ENCODE assay signal across 36 cellular contexts in genomic region chr12:111076199-111076598, GRCh38. TPM values are rescaled to one million over a fixed set of nuclear protein-coding genes. Genes with fewer than 3 reads are reported as not detected.
"Had no signal": no experiment of that assay in that cellular context is flagged by ENCODE, and none has a peak within 500 bp of the region (broad histone marks: within the 10 kb centered on the region; RNA-seq: fewer than 3 reads in every experiment).

No MANE protein-coding gene starts in this region.

- H3K36me3 Mint-ChIP-seq: activated naive CD4-positive, alpha-beta T cell treated with anti-CD3 and anti-CD28 coated beads, Interleukin-2, amount 10 ng/mL, durations not matched to agents 7 days and 5 days; activated naive CD8-positive, alpha-beta T cell; WTC11 had no signal

- DNase-seq: activated CD4-positive, alpha-beta T cell treated with anti-CD3 and anti-CD28 coated beads for 36 hours; activated CD4-positive, alpha-beta T cell treated with anti-CD3 and anti-CD28 coated beads, Interleukin-2, amount 10 ng/mL, durations not matched to agents 7 days and 5 days; activated CD4-positive, alpha-beta T cell treated with anti-CD3 and anti-CD28 coated beads, Interleukin-2, amount 50 U/mL, for 48 hours; activated CD8-positive, alpha-beta T cell treated with anti-CD3 and anti-CD28 coated beads, Interleukin-2, amount 10 ng/mL, durations not matched to agents 7 days and 5 days; activated gamma-delta T cell treated with Interleukin-2 at 50 U/mL for 16 hours; activated naive CD8-positive, alpha-beta T cell treated with anti-CD3 and anti-CD28 coated beads, Interleukin-2, amount 50 U/mL, for 24 hours; activated T-cell treated with anti-CD3 and anti-CD28 coated beads, Interleukin-2, amount 50 U/mL, for 24 hours; anterior cingulate cortex; caudate nucleus; Kasumi-1; KG1; MG63; MV-4-11; NCI-H1092; NCI-H1436 treated with DMSO at 0.1 percent for 48 hours; NCI-H1694 treated with DMSO at 0.1 percent for 48 hours; NCI-H2029; NCI-H345; NCI-H524 treated with DMSO at 0.1 percent for 48 hours; PC-3; Peyer's patch; RPMI8226; SHP77 treated with DMSO at 0.1 percent for 48 hours; SK-N-SH had no signal

- H3K36me3 ChIP-seq: MG63, Peyer's patch, SJSA1 had no signal

- H3K4me1 ChIP-seq: Peyer's patch, SJSA1 had no signal

- H3K9me3 Mint-ChIP-seq: activated CD4-positive, alpha-beta T cell treated with anti-CD3 and anti-CD28 coated beads, Interleukin-2, amount 10 ng/mL, durations not matched to agents 7 days and 5 days; activated naive CD8-positive, alpha-beta T cell treated with anti-CD3 and anti-CD28 coated beads, Interleukin-2, amount 50 U/mL, for 24 hours; activated T-cell treated with anti-CD3 and anti-CD28 coated beads, Interleukin-2, amount 50 U/mL, for 24 hours; activated T-helper 2 cell treated with anti-CD3 and anti-CD28 coated beads, Interferon-gamma antibody, Interleukin-2, Interleukin-4, amounts not matched to agents 10 μg/mL and 5 μg/mL and 100 μg/mL, durations not matched to agents 14 hours and 24 hours and 36 hours; T-helper 2 cell treated with Interferon-gamma antibody and Interleukin-4, amounts not matched to agents 5 μg/mL and 100 μg/mL, for 36 hours; WTC11 had no signal

- H3K9ac ChIP-seq: SK-N-SH had no signal

- H3K4me3 Mint-ChIP-seq: activated CD4-positive, alpha-beta T cell treated with anti-CD3 and anti-CD28 coated beads for 36 hours; activated CD8-positive, alpha-beta T cell treated with anti-CD3 and anti-CD28 coated beads, Interleukin-2, amount 10 ng/mL, durations not matched to agents 7 days and 5 days; activated naive CD8-positive, alpha-beta T cell; activated naive CD8-positive, alpha-beta T cell treated with anti-CD3 and anti-CD28 coated beads, Interleukin-2, amount 50 U/mL, for 24 hours; activated T-cell treated with anti-CD3 and anti-CD28 coated beads, Interleukin-2, amount 50 U/mL, for 24 hours; brain; T-helper 1 cell treated with Interleukin-12 subunit alpha and Interleukin-12 subunit beta and Interleukin-4 antibody, amounts not matched to agents 30 μg/mL and 1 μg/mL, for 36 hours; T-helper 2 cell treated with Interferon-gamma antibody and Interleukin-4, amounts not matched to agents 5 μg/mL and 100 μg/mL, for 36 hours; WTC11 had no signal

- H3K4me2 ChIP-seq: SK-N-SH had no signal

- H3K27ac Mint-ChIP-seq: activated CD4-positive, alpha-beta T cell treated with anti-CD3 and anti-CD28 coated beads for 36 hours; activated CD4-positive, alpha-beta T cell treated with anti-CD3 and anti-CD28 coated beads, Interleukin-2, amount 10 ng/mL, durations not matched to agents 7 days and 5 days; activated CD8-positive, alpha-beta T cell treated with anti-CD3 and anti-CD28 coated beads, Interleukin-2, amount 10 ng/mL, durations not matched to agents 7 days and 5 days; activated naive CD4-positive, alpha-beta T cell treated with anti-CD3 and anti-CD28 coated beads, Interleukin-2, amount 10 ng/mL, durations not matched to agents 7 days and 5 days; activated naive CD8-positive, alpha-beta T cell; activated naive CD8-positive, alpha-beta T cell treated with anti-CD3 and anti-CD28 coated beads, Interleukin-2, amount 50 U/mL, for 24 hours; activated T-cell treated with anti-CD3 and anti-CD28 coated beads, Interleukin-2, amount 50 U/mL, for 24 hours; activated T-helper 2 cell treated with anti-CD3 and anti-CD28 coated beads, Interferon-gamma antibody, Interleukin-2, Interleukin-4, amounts not matched to agents 10 μg/mL and 5 μg/mL and 100 μg/mL, durations not matched to agents 14 hours and 24 hours and 36 hours; T-helper 1 cell treated with Interleukin-12 subunit alpha and Interleukin-12 subunit beta and Interleukin-4 antibody, amounts not matched to agents 30 μg/mL and 1 μg/mL, for 36 hours; T-helper 2 cell treated with Interferon-gamma antibody and Interleukin-4, amounts not matched to agents 5 μg/mL and 100 μg/mL, for 36 hours; WTC11 had no signal

- H3K27me3 Mint-ChIP-seq: activated CD4-positive, alpha-beta T cell treated with anti-CD3 and anti-CD28 coated beads for 36 hours; activated naive CD8-positive, alpha-beta T cell; activated naive CD8-positive, alpha-beta T cell treated with anti-CD3 and anti-CD28 coated beads, Interleukin-2, amount 50 U/mL, for 24 hours; activated T-cell treated with anti-CD3 and anti-CD28 coated beads, Interleukin-2, amount 50 U/mL, for 24 hours had no signal

- ATAC-seq: activated CD4-positive, alpha-beta T cell treated with anti-CD3 and anti-CD28 coated beads for 36 hours; activated CD4-positive, CD25-positive, alpha-beta regulatory T cell treated with anti-CD3 and anti-CD28 coated beads, Interleukin-2, amount 50 U/mL, for 24 hours; activated CD8-positive, alpha-beta T cell treated with anti-CD3 and anti-CD28 coated beads, Interleukin-2, amount 10 ng/mL, durations not matched to agents 7 days and 5 days; activated naive CD8-positive, alpha-beta T cell treated with anti-CD3 and anti-CD28 coated beads, Interleukin-2, amount 50 U/mL, for 24 hours; PC-3; WTC11 had no signal

- H3K4me3 ChIP-seq: MG63, Peyer's patch, SJSA1 had no signal

- FAIRE-seq: bronchial epithelial cell, TTC549 had no signal

- H3K27me3 ChIP-seq: MG63, Peyer's patch had no signal

- H3K9me3 ChIP-seq: MG63, Peyer's patch, SJSA1, SK-N-SH had no signal

- H3K27ac ChIP-seq: Peyer's patch, SJSA1 had no signal

- H3K9me2 ChIP-seq: SK-N-SH had no signal

RNA-seq across cellular contexts. Expression of gene CUX2, which starts 42.2 kb away (rescaled TPM):
- total RNA-seq: activated T-helper 2 cell treated with anti-CD3 and anti-CD28 coated beads, Interferon-gamma antibody, Interleukin-2, Interleukin-4, amounts not matched to agents 10 μg/mL and 5 μg/mL and 100 μg/mL, durations not matched to agents 14 hours and 24 hours and 36 hours; NCI-H460; PC-3; SJSA1 had no signal
